Comparison of ENCODE assay signal across 10 cellular contexts in genomic region chr7:4189151-4189570, GRCh38.
DNase-seq lines count a peak whose midpoint lies in the region; ATAC-seq and TF ChIP-seq lines count a peak whose summit lies in the region.
"Had no signal": no experiment of that assay in that cellular context is flagged by ENCODE, and none has a peak within 500 bp of the region (broad histone marks: within the 10 kb centered on the region; RNA-seq: fewer than 3 reads in every experiment).

No MANE protein-coding gene starts in this region.

- H3K36me3 Mint-ChIP-seq in Caco-2 (ENCODE audit: insufficient read depth, unreplicated experiment) (no peaks in the 10 kb centered on the region), HFFc6 (ENCODE audit: low read depth) (peaks cover 4% of the 10 kb centered on the region; the same call in 1 of the 2 replicates)

- CTCF ChIA-PET in Caco-2 (lab: Charles Lee): no interaction called here

- POLR2A ChIA-PET in Caco-2 (lab: Charles Lee): no interaction called here

- DNase-seq in Caco-2 (peak; percentile 12 to 59), SK-MEL-5 (ENCODE audit: low read depth, low spot score) (peak; percentile 14), globus pallidus (ENCODE audit: low spot score) (peak; percentile 59), omental fat pad (ENCODE audit: low spot score) (no peak), NCI-H226 (no peak), HFFc6 (no peak)
- DNase-seq: effector CD8-positive, alpha-beta T cell; stimulated activated CD4-positive, alpha-beta T cell treated with anti-CD3 and anti-CD28 coated beads, Interleukin-4, amount 100 ng/mL, for 24 hours had no signal

- no peak for TF ChIP-seq CTCF in Caco-2 (IDR thresholded peaks at IDR 0.05; ENCODE audit: insufficient read depth in 1 of 2, low read depth in 1 of 2, low read length in 1 of 2, severe bottlenecking in 1 of 2, unreplicated experiment in 1 of 2)
- TF ChIP-seq CTCF in omental fat pad (IDR thresholded peaks at IDR 0.05): no peak
- no peak for TF ChIP-seq CTCF in HFFc6 (IDR thresholded peaks at IDR 0.05)

- peak overlapping the region; percentile 5 for H3K4me3 Mint-ChIP-seq in Caco-2 (ENCODE audit: unreplicated experiment)
- H3K4me3 Mint-ChIP-seq in HFFc6: no peak overlapping the region

- no peaks in the 10 kb centered on the region for H3K4me1 ChIP-seq in Caco-2

- H3K36me3 ChIP-seq in Caco-2 (ENCODE audit: control insufficient read depth, insufficient read depth, low read length): no peaks in the 10 kb centered on the region

- H3K27me3 Mint-ChIP-seq in Caco-2 (ENCODE audit: insufficient read depth, unreplicated experiment) (no peaks in the 10 kb centered on the region), HFFc6 (ENCODE audit: insufficient read depth) (peaks cover 2% of the 10 kb centered on the region; the same call in 1 of the 2 replicates)

- H3K27me3 ChIP-seq in Caco-2 (replicated peaks; ENCODE audit: control insufficient read depth, insufficient read depth, low read length): no peaks in the 10 kb centered on the region

- in situ Hi-C loops in SK-MEL-5 (cut with HindIII; ENCODE audit: low pct_unique_long_range_greater_than_20kb, low sequenced_read_pairs): no loop called here

- H3K9me3 Mint-ChIP-seq in Caco-2 (ENCODE audit: unreplicated experiment): no peaks in the 10 kb centered on the region
- H3K9me3 Mint-ChIP-seq in HFFc6: peaks cover 57% of the 10 kb centered on the region

- H3K4me3 ChIP-seq in Caco-2 (ENCODE audit: low read depth, low read length): no peak overlapping the region

- intact Hi-C loops in Caco-2 (cut with micrococcal nuclease; ENCODE audit: unreplicated experiment): no loop called here

- no peaks in the 10 kb centered on the region for H3K9me3 ChIP-seq in Caco-2

- no TSS peak for BruUV-seq in Caco-2 (replicated peaks; lab: Mats Ljungman, UMichigan)

- ATAC-seq in omental fat pad (ENCODE audit: low FRiP score) (peak; percentile 34), HG02870 (IDR thresholded peaks at IDR 0.05; ENCODE audit: unreplicated experiment) (no peak), HG02678 (IDR thresholded peaks at IDR 0.05; ENCODE audit: unreplicated experiment) (no peak)

- no peaks in the 10 kb centered on the region for H3K4me1 Mint-ChIP-seq in Caco-2 (ENCODE audit: low read depth, unreplicated experiment)
- H3K4me1 Mint-ChIP-seq in HFFc6 (ENCODE audit: low read depth): no peaks in the 10 kb centered on the region

- H3K27ac Mint-ChIP-seq in Caco-2 (ENCODE audit: unreplicated experiment) (no peak overlapping the region), HFFc6 (no peak overlapping the region)

Comparison
In these comparisons a context has a peak if more than half of its experiments do, and no peak if none do; other contexts are left out.
1. DNase-seq: peak in Caco-2 (2 of 2), SK-MEL-5 (single experiment) and globus pallidus (single experiment); none in omental fat pad (single experiment), NCI-H226 (single experiment) and HFFc6 (single experiment).